In the genomic region with DNA sequence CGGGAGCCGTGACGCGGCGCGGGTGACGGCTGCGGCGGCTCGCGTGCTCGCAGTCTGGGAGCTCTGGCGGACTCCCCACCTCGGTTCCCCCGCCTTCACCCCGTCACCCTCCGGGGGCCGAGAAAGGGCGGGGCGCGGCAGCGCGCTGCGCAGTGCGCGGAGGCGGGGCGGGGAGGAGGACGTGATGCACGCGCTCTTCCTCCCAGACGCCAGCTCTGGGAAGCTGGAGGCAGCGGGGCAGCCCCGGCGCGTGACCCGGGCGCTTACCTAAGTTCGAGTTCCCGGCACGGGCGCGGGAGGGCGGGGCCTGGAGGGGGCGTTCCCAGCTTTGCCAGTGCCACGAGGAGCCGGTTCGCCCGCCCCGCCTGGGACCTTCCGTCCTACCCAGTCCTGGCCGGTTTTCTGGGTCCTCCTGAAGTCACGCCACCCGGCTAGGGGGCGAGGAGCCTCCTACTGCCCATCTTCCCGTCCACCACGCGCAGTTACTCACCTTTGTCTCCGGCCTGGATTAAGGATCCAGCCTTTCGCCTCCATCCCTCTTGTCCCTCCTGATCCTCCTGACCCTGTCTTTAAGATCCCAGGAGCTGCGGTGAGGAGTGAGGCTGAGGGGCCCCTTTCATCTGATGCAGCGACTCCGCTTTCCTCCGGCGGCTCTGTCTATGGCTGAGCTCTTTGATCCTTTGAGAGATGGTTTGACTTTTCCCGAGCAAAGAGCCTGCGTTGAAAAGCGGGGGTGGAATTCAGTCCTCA, we compare ENCODE assay signal across 8 cellular contexts. TPM values are rescaled to one million over a fixed set of nuclear protein-coding genes. Genes with fewer than 3 reads are reported as not detected.
DNase-seq lines count a peak whose midpoint lies in the region; ATAC-seq and TF ChIP-seq lines count a peak whose summit lies in the region.

No MANE protein-coding gene starts in this region.

- no peak for TF ChIP-seq CTCF in VCaP (conservative IDR thresholded peaks at IDR 0.05)
- TF ChIP-seq CTCF in breast epithelium (IDR thresholded peaks at IDR 0.05), result peak in 1 of 3 donors; percentile 13

- ATAC-seq in GM18870 (IDR thresholded peaks at IDR 0.05; ENCODE audit: unreplicated experiment) (peak; percentile 64), HG03108 (IDR thresholded peaks at IDR 0.05; ENCODE audit: unreplicated experiment) (peak; percentile 78)

- intact Hi-C loops in breast epithelium (cut with DNase I; ENCODE audit: low total_unique reads), result no loop called here

- in situ Hi-C loops in ACHN (cut with HindIII; ENCODE audit: low pct_ligation_motif_present, low pct_unique_long_range_greater_than_20kb, low sequenced_read_pairs), result no loop called here

- H3K9ac ChIP-seq in iPS-20b (ENCODE audit: low read depth, low read length), result peak overlapping the region; percentile 98

- H3K4me1 ChIP-seq in breast epithelium (no peaks in the 10 kb centered on the region), iPS-20b (ENCODE audit: insufficient read depth, low read length) (peaks cover 11% of the 10 kb centered on the region)

- H3K9me3 ChIP-seq in breast epithelium (no peaks in the 10 kb centered on the region), iPS-20b (ENCODE audit: insufficient read depth, low read depth, low read length) (no peaks in the 10 kb centered on the region)

- H3K36me3 ChIP-seq in breast epithelium (no peaks in the 10 kb centered on the region), iPS-20b (ENCODE audit: insufficient read depth, low read depth, low read length) (no peaks in the 10 kb centered on the region)

- no peaks in the 10 kb centered on the region for H3K27me3 ChIP-seq in breast epithelium
- no peaks in the 10 kb centered on the region for H3K27me3 ChIP-seq in iPS-20b (ENCODE audit: insufficient read depth, low read length)

- H3K4me3 ChIP-seq in breast epithelium, result peak overlapping the region; percentile 76 to 87 (median 76)
- H3K4me3 ChIP-seq in iPS-20b (ENCODE audit: low read length), result peak overlapping the region; percentile 92
- H3K4me3 ChIP-seq in skin epidermis, result peak overlapping the region; percentile 63 to 84 (median 72)

- DNase-seq in ACHN, result peak; percentile 100
- peak; percentile 99 for DNase-seq in NCI-H2171 treated with DMSO at 0.1 percent for 48 hours (lab: John Stamatoyannopoulos, UW)
- DNase-seq in breast epithelium (ENCODE audit: low spot score in 2 of 2), result peak; percentile 99

- TF ChIP-seq POLR2A in breast epithelium (IDR thresholded peaks at IDR 0.05), result peak; percentile 75

- peak overlapping the region; percentile 92 for H3K27ac ChIP-seq in VCaP
- peak overlapping the region; percentile 98 to 100 for H3K27ac ChIP-seq in breast epithelium
- H3K27ac ChIP-seq in iPS-20b (ENCODE audit: low read length), result peak overlapping the region; percentile 66
- H3K27ac ChIP-seq in skin epidermis, result peak overlapping the region; percentile 79 to 100 (median 94)

RNA-seq across cellular contexts. Expression of gene NAMPT, which starts 0.4 kb away (rescaled TPM):
- total RNA-seq in breast epithelium, result 100 to 1,000 TPM; 195 to 751 (median 536) TPM

Comparison
In these comparisons a context has a peak if more than half of its experiments do, and no peak if none do; other contexts are left out.
1. Peak in every context shown above with its lines: DNase-seq, ATAC-seq, H3K4me3 ChIP-seq and H3K27ac ChIP-seq.